In genomic region chr19:49889038-49889686, GRCh38 we compare ENCODE assay signal across 17 cellular contexts. TPM values are rescaled to one million over a fixed set of nuclear protein-coding genes. Genes with fewer than 3 reads are reported as not detected.
A peak's percentile ranks its signal among the peaks of the same experiment; 100 is the strongest.
DNase-seq lines count a peak whose midpoint lies in the region; ATAC-seq lines count a peak whose summit lies in the region.
"Had no signal": no experiment of that assay in that cellular context is flagged by ENCODE, and none has a peak within 500 bp of the region (broad histone marks: within the 10 kb centered on the region; RNA-seq: fewer than 3 reads in every experiment).

No MANE protein-coding gene starts in this region.

- H3K4me3 Mint-ChIP-seq in activated T-cell treated with anti-CD3 and anti-CD28 coated beads, Interleukin-2, amount 50 U/mL, for 72 hours, result peak overlapping the region; percentile 27 to 49
- H3K4me3 Mint-ChIP-seq in central memory CD8-positive, alpha-beta T cell, result peak overlapping the region; percentile 40
- H3K4me3 Mint-ChIP-seq in stimulated activated naive B cell treated with anti-CD40 and anti-IgM and Interleukin-4, amounts not matched to agents 10 μg/mL and 1 μg/mL and 100 μg/mL, for 72 hours, result peak overlapping the region; percentile 76 to 79
- peak overlapping the region in 3 of 10 donors; percentile 5 to 38 (median 30) for H3K4me3 Mint-ChIP-seq in naive thymus-derived CD4-positive, alpha-beta T cell
- H3K4me3 Mint-ChIP-seq: nephron progenitor cell had no signal

- POLR2A ChIA-PET in naive thymus-derived CD4-positive, alpha-beta T cell (lab: Charles Lee), result interaction anchor here (1.4 to 1.5 kb wide), 2 partner anchors 12 to 40 kb away, joined by 3 to 6 read pairs; partner anchors contain the start of genes AKT1S1, ATF5, NUP62 and TBC1D17

- no peak for DNase-seq in activated T-cell treated with anti-CD3 and anti-CD28 coated beads, Interleukin-2, amount 50 U/mL, for 72 hours
- DNase-seq in activated T-cell treated with anti-CD3 and anti-CD28 coated beads for 4 hours (no peak), M059J (ENCODE audit: low read depth) (peak; percentile 17), left colon (no peak)
- DNase-seq in central memory CD8-positive, alpha-beta T cell (ENCODE audit: low spot score in 2 of 2), result no peak
- DNase-seq in stimulated activated naive B cell treated with anti-CD40 and anti-IgM and Interleukin-4, amounts not matched to agents 10 μg/mL and 1 μg/mL and 100 μg/mL, for 72 hours, result no peak
- DNase-seq in naive thymus-derived CD4-positive, alpha-beta T cell, result no peak
- DNase-seq: kidney glomerular epithelial cell had no signal

- no peaks in the 10 kb centered on the region for H3K27me3 ChIP-seq in naive thymus-derived CD4-positive, alpha-beta T cell (ENCODE audit: control insufficient read depth in 2 of 2, insufficient read depth in 2 of 2, low read length in 2 of 2)
- H3K27me3 ChIP-seq: SJSA1 had no signal

- H3K4me1 Mint-ChIP-seq in activated T-cell treated with anti-CD3 and anti-CD28 coated beads, Interleukin-2, amount 50 U/mL, for 72 hours (ENCODE audit: low read depth), result peaks cover 34% of the 10 kb centered on the region
- no peaks in the 10 kb centered on the region for H3K4me1 Mint-ChIP-seq in central memory CD8-positive, alpha-beta T cell
- peaks cover 56 to 91% of the 10 kb centered on the region in 2 donors for H3K4me1 Mint-ChIP-seq in stimulated activated naive B cell treated with anti-CD40 and anti-IgM and Interleukin-4, amounts not matched to agents 10 μg/mL and 1 μg/mL and 100 μg/mL, for 72 hours
- H3K4me1 Mint-ChIP-seq in naive thymus-derived CD4-positive, alpha-beta T cell, result peaks cover 0 to 17% (median 3%) of the 10 kb centered on the region in 7 donors

- H3K36me3 Mint-ChIP-seq in activated T-cell treated with anti-CD3 and anti-CD28 coated beads, Interleukin-2, amount 50 U/mL, for 72 hours (ENCODE audit: insufficient read depth in 2 of 2), result peaks cover 11 to 15% of the 10 kb centered on the region in 2 donors
- peaks cover 14% of the 10 kb centered on the region for H3K36me3 Mint-ChIP-seq in central memory CD8-positive, alpha-beta T cell (ENCODE audit: insufficient read depth)
- peaks cover 81 to 94% of the 10 kb centered on the region in 2 donors for H3K36me3 Mint-ChIP-seq in stimulated activated naive B cell treated with anti-CD40 and anti-IgM and Interleukin-4, amounts not matched to agents 10 μg/mL and 1 μg/mL and 100 μg/mL, for 72 hours
- H3K36me3 Mint-ChIP-seq in naive thymus-derived CD4-positive, alpha-beta T cell, result peaks cover 0 to 15% (median 5%) of the 10 kb centered on the region in 5 donors

- no peak overlapping the region for H3K4me3 ChIP-seq in naive thymus-derived CD4-positive, alpha-beta T cell (ENCODE audit: low read length)
- H3K4me3 ChIP-seq: GM23248, SJSA1 had no signal

- CTCF ChIA-PET in naive thymus-derived CD4-positive, alpha-beta T cell (lab: Charles Lee), result no interaction called here

- H3K27ac ChIP-seq in naive thymus-derived CD4-positive, alpha-beta T cell (ENCODE audit: low read depth, low read length), result no peak overlapping the region
- H3K27ac ChIP-seq: gastrocnemius medialis, GM23248, SJSA1 had no signal

- ATAC-seq in activated T-cell treated with anti-CD3 and anti-CD28 coated beads, Interleukin-2, amount 50 U/mL, for 72 hours (replicated peaks in 1 of 2), result no peak
- no peak for ATAC-seq in central memory CD8-positive, alpha-beta T cell (replicated peaks; ENCODE audit: extremely low read depth, poor library complexity, severe bottlenecking)
- no peak for ATAC-seq in stimulated activated naive B cell treated with anti-CD40 and anti-IgM and Interleukin-4, amounts not matched to agents 10 μg/mL and 1 μg/mL and 100 μg/mL, for 72 hours (replicated peaks)
- ATAC-seq in GM21619 (IDR thresholded peaks at IDR 0.05; ENCODE audit: unreplicated experiment) (no peak), left colon (no peak)
- ATAC-seq in naive thymus-derived CD4-positive, alpha-beta T cell, result no peak

- peaks cover 0 to 5% of the 10 kb centered on the region in 2 donors for H3K4me1 ChIP-seq in naive thymus-derived CD4-positive, alpha-beta T cell (ENCODE audit: control insufficient read depth in 2 of 2, insufficient read depth in 2 of 2, low read length in 2 of 2)
- H3K4me1 ChIP-seq: SJSA1 had no signal

- intact Hi-C loops in left colon (cut with DNase I, micrococcal nuclease), result no loop called here
- intact Hi-C loops in naive thymus-derived CD4-positive, alpha-beta T cell (cut with micrococcal nuclease), result no loop called here

- H3K9me3 Mint-ChIP-seq in activated T-cell treated with anti-CD3 and anti-CD28 coated beads, Interleukin-2, amount 50 U/mL, for 72 hours, result no peaks in the 10 kb centered on the region
- no peaks in the 10 kb centered on the region for H3K9me3 Mint-ChIP-seq in central memory CD8-positive, alpha-beta T cell
- H3K9me3 Mint-ChIP-seq in stimulated activated naive B cell treated with anti-CD40 and anti-IgM and Interleukin-4, amounts not matched to agents 10 μg/mL and 1 μg/mL and 100 μg/mL, for 72 hours, result peaks cover 11 to 19% of the 10 kb centered on the region in 2 donors
- H3K9me3 Mint-ChIP-seq in naive thymus-derived CD4-positive, alpha-beta T cell, result no peaks in the 10 kb centered on the region
- H3K9me3 Mint-ChIP-seq: CD4-positive, alpha-beta memory T cell; nephron progenitor cell; T-helper 2 cell treated with Interferon-gamma antibody and Interleukin-4, amounts not matched to agents 5 μg/mL and 100 μg/mL, for 36 hours had no signal

- no peaks in the 10 kb centered on the region for H3K9me3 ChIP-seq in naive thymus-derived CD4-positive, alpha-beta T cell (ENCODE audit: control insufficient read depth in 2 of 3, low read length in 3 of 3)
- H3K9me3 ChIP-seq: gastrocnemius medialis, SJSA1 had no signal

- H3K36me3 ChIP-seq in naive thymus-derived CD4-positive, alpha-beta T cell (ENCODE audit: control insufficient read depth in 2 of 3, insufficient read depth in 3 of 3, low read length in 3 of 3), result peaks cover 0 to 17% (median under 1%) of the 10 kb centered on the region in 3 experiments

- no peaks in the 10 kb centered on the region for H3K27me3 Mint-ChIP-seq in activated T-cell treated with anti-CD3 and anti-CD28 coated beads, Interleukin-2, amount 50 U/mL, for 72 hours (ENCODE audit: low read depth)
- H3K27me3 Mint-ChIP-seq in central memory CD8-positive, alpha-beta T cell, result no peaks in the 10 kb centered on the region
- H3K27me3 Mint-ChIP-seq in stimulated activated naive B cell treated with anti-CD40 and anti-IgM and Interleukin-4, amounts not matched to agents 10 μg/mL and 1 μg/mL and 100 μg/mL, for 72 hours, result no peaks in the 10 kb centered on the region
- no peaks in the 10 kb centered on the region for H3K27me3 Mint-ChIP-seq in naive thymus-derived CD4-positive, alpha-beta T cell
- H3K27me3 Mint-ChIP-seq: activated CD8-positive, alpha-beta memory T cell treated with anti-CD3 and anti-CD28 coated beads, Interleukin-2, amount 10 ng/mL, durations not matched to agents 7 days and 5 days; CD4-positive, alpha-beta memory T cell had no signal

- H3K27ac Mint-ChIP-seq in activated T-cell treated with anti-CD3 and anti-CD28 coated beads, Interleukin-2, amount 50 U/mL, for 72 hours, result no peak overlapping the region
- no peak overlapping the region for H3K27ac Mint-ChIP-seq in central memory CD8-positive, alpha-beta T cell (ENCODE audit: low read depth)
- peak overlapping the region; percentile 94 for H3K27ac Mint-ChIP-seq in stimulated activated naive B cell treated with anti-CD40 and anti-IgM and Interleukin-4, amounts not matched to agents 10 μg/mL and 1 μg/mL and 100 μg/mL, for 72 hours
- H3K27ac Mint-ChIP-seq in naive thymus-derived CD4-positive, alpha-beta T cell, result peak overlapping the region in 1 of 9 donors; percentile 18
- H3K27ac Mint-ChIP-seq: activated CD8-positive, alpha-beta memory T cell treated with anti-CD3 and anti-CD28 coated beads, Interleukin-2, amount 10 ng/mL, durations not matched to agents 7 days and 5 days; nephron progenitor cell had no signal

RNA-seq across cellular contexts. Expression of gene IL4I1, which starts 7.5 kb away (rescaled TPM):
- 10 to 100 TPM; 16.7 to 42.3 TPM for total RNA-seq in activated T-cell treated with anti-CD3 and anti-CD28 coated beads, Interleukin-2, amount 50 U/mL, for 72 hours
- 5.9 and 12.5 TPM in 2 replicates for total RNA-seq in M059J (2014; rRNA removed; shearing (Covaris generic))
- 1 to 10 TPM in 1 of 2 donors, under 1 TPM in 1; 0.67 to 1.3 TPM for total RNA-seq in left colon
- 1 to 10 TPM; 1.2 to 6.8 (median 1.9) TPM for total RNA-seq in naive thymus-derived CD4-positive, alpha-beta T cell
- not detected for polyA plus RNA-seq in naive thymus-derived CD4-positive, alpha-beta T cell
- total RNA-seq: esophagus mucosa, GM23248 had no signal

RNA-seq across cellular contexts. Expression of gene TBC1D17, which starts 11.7 kb away (rescaled TPM):
- 10 to 100 TPM; 47.9 to 53.9 TPM for total RNA-seq in activated T-cell treated with anti-CD3 and anti-CD28 coated beads, Interleukin-2, amount 50 U/mL, for 72 hours
- total RNA-seq in M059J (2014; rRNA removed; shearing (Covaris generic)), result 8.3 and 12.2 TPM in 2 replicates
- 10 to 100 TPM; 32.8 to 36.4 TPM for total RNA-seq in left colon
- total RNA-seq in naive thymus-derived CD4-positive, alpha-beta T cell, result 100 to 1,000 TPM in 1 of 5 experiments, 10 to 100 TPM in 4; 42.9 to 106 (median 53.0) TPM
- 10 to 100 TPM; 11.6 to 22.2 TPM for polyA plus RNA-seq in naive thymus-derived CD4-positive, alpha-beta T cell

RNA-seq across cellular contexts. Expression of gene AKT1S1, which starts 12.0 kb away (rescaled TPM):
- 10 to 100 TPM; 30.5 to 36.6 TPM for total RNA-seq in activated T-cell treated with anti-CD3 and anti-CD28 coated beads, Interleukin-2, amount 50 U/mL, for 72 hours
- total RNA-seq in M059J (2014; rRNA removed; shearing (Covaris generic)), result 13.6 and 14.8 TPM in 2 replicates
- 10 to 100 TPM; 30.3 to 43.3 TPM for total RNA-seq in left colon
- total RNA-seq in naive thymus-derived CD4-positive, alpha-beta T cell, result 10 to 100 TPM; 15.9 to 25.7 (median 21.2) TPM
- polyA plus RNA-seq in naive thymus-derived CD4-positive, alpha-beta T cell, result 1 to 10 TPM; 4.7 to 5.8 TPM

RNA-seq across cellular contexts. Expression of gene PNKP, which starts 21.8 kb away (rescaled TPM):
- 10 to 100 TPM; 71.1 to 74.5 TPM for total RNA-seq in activated T-cell treated with anti-CD3 and anti-CD28 coated beads, Interleukin-2, amount 50 U/mL, for 72 hours
- 19.1 and 23.9 TPM in 2 replicates for total RNA-seq in M059J (2014; rRNA removed; shearing (Covaris generic))
- total RNA-seq in left colon, result 10 to 100 TPM; 62.3 to 76.7 TPM
- 100 to 1,000 TPM; 141 to 174 (median 154) TPM for total RNA-seq in naive thymus-derived CD4-positive, alpha-beta T cell
- polyA plus RNA-seq in naive thymus-derived CD4-positive, alpha-beta T cell, result 10 to 100 TPM; 19.4 to 24.8 TPM

RNA-seq across cellular contexts. Expression of gene PTOV1, which starts 38.2 kb away (rescaled TPM):
- 10 to 100 TPM; 63.8 to 73.3 TPM for total RNA-seq in activated T-cell treated with anti-CD3 and anti-CD28 coated beads, Interleukin-2, amount 50 U/mL, for 72 hours
- 94.0 and 107 TPM in 2 replicates for total RNA-seq in M059J (2014; rRNA removed; shearing (Covaris generic))
- total RNA-seq in left colon, result 10 to 100 TPM; 95.3 to 95.5 TPM
- total RNA-seq in naive thymus-derived CD4-positive, alpha-beta T cell, result 100 to 1,000 TPM in 4 of 5 experiments, 10 to 100 TPM in 1; 92.8 to 170 (median 160) TPM
- 10 to 100 TPM; 49.0 to 68.6 TPM for polyA plus RNA-seq in naive thymus-derived CD4-positive, alpha-beta T cell
